8 cellular contexts compared by ENCODE assay signal in genomic region chr2:196242131-196242620, GRCh38.
DNase-seq lines count a peak whose midpoint lies in the region; ATAC-seq and TF ChIP-seq lines count a peak whose summit lies in the region.

No MANE protein-coding gene starts in this region.

- no peaks in the 10 kb centered on the region for H3K9me3 Mint-ChIP-seq in endothelial cell (ENCODE audit: unreplicated experiment)

- H3K27ac ChIP-seq in testis (no peak overlapping the region), brain microvascular endothelial cell (no peak overlapping the region)

- in situ Hi-C loops in brain microvascular endothelial cell (cut with HindIII; ENCODE audit: low pct_ligation_motif_present, low sequenced_read_pairs), result no loop called here

- ATAC-seq in GM18861 (IDR thresholded peaks at IDR 0.05; ENCODE audit: unreplicated experiment) (peak; percentile 84), HG02678 (IDR thresholded peaks at IDR 0.05; ENCODE audit: unreplicated experiment) (peak; percentile 80)
- ATAC-seq in stimulated activated naive CD8-positive, alpha-beta T cell treated with anti-CD3 and anti-CD28 coated beads, Interleukin-15, Interleukin-2, amounts not matched to agents 100 U/mL and 50 U/mL, for 24 hours, result peak; percentile 85

- H3K4me1 Mint-ChIP-seq in endothelial cell (ENCODE audit: unreplicated experiment), result peaks cover 35% of the 10 kb centered on the region

- H3K27me3 Mint-ChIP-seq in endothelial cell (ENCODE audit: unreplicated experiment), result peaks cover 2% of the 10 kb centered on the region

- H3K9me3 ChIP-seq in testis, result no peaks in the 10 kb centered on the region

- no peak for TF ChIP-seq POLR2A in testis (IDR thresholded peaks at IDR 0.05)

- DNase-seq in NOMO-1 (lab: John Stamatoyannopoulos, UW; ENCODE audit: unreplicated experiment in 2 of 2) (peak; percentile 87 to 100), endothelial cell (ENCODE audit: low spot score) (no peak), testis (no peak), brain microvascular endothelial cell (no peak)
- DNase-seq in stimulated activated naive CD8-positive, alpha-beta T cell treated with anti-CD3 and anti-CD28 coated beads, Interleukin-15, Interleukin-2, amounts not matched to agents 100 U/mL and 50 U/mL, for 24 hours, result no peak
- DNase-seq in stimulated activated CD4-positive, alpha-beta T cell treated with anti-CD3 and anti-CD28 coated beads, Interleukin-4, amount 100 ng/mL, for 4 hours, result no peak

- 81 to 87% methylated on average over 7 of the region's 7 CpGs for WGBS in testis, 2 donors

- no peaks in the 10 kb centered on the region for H3K4me1 ChIP-seq in testis

- H3K27ac Mint-ChIP-seq in endothelial cell (ENCODE audit: unreplicated experiment), result peak overlapping the region; percentile 77

- no peak overlapping the region for H3K4me3 ChIP-seq in testis
- H3K4me3 ChIP-seq in brain microvascular endothelial cell (ENCODE audit: low read depth, low read length), result no peak overlapping the region

- H3K36me3 Mint-ChIP-seq in endothelial cell (ENCODE audit: low read depth, unreplicated experiment), result peaks cover 41% of the 10 kb centered on the region

- intact Hi-C loops in testis (cut with DNase I; ENCODE audit: low total_unique reads), result no loop called here

- H3K27me3 ChIP-seq in testis, result no peaks in the 10 kb centered on the region
- no peaks in the 10 kb centered on the region for H3K27me3 ChIP-seq in brain microvascular endothelial cell (replicated peaks)

- H3K36me3 ChIP-seq in testis (ENCODE audit: low read depth, missing control alignments) (no peaks in the 10 kb centered on the region), brain microvascular endothelial cell (replicated peaks) (no peaks in the 10 kb centered on the region)

- H3K4me3 Mint-ChIP-seq in endothelial cell (ENCODE audit: unreplicated experiment), result no peak overlapping the region

- TF ChIP-seq CTCF in endothelial cell (IDR thresholded peaks at IDR 0.05; ENCODE audit: unreplicated experiment), result no peak
- TF ChIP-seq CTCF in testis (IDR thresholded peaks at IDR 0.05), result no peak
- TF ChIP-seq CTCF in brain microvascular endothelial cell (IDR thresholded peaks at IDR 0.05; ENCODE audit: low read depth, low read length, missing control alignments), result no peak

Comparison
In these comparisons a context has a peak if more than half of its experiments do, and no peak if none do; other contexts are left out.
1. DNase-seq: peak in NOMO-1 (2 of 2); none in endothelial cell (single experiment), stimulated activated naive CD8-positive, alpha-beta T cell treated with anti-CD3 and anti-CD28 coated beads, Interleukin-15, Interleukin-2, amounts not matched to agents 100 U/mL and 50 U/mL, for 24 hours (single experiment), testis (single experiment), stimulated activated CD4-positive, alpha-beta T cell treated with anti-CD3 and anti-CD28 coated beads, Interleukin-4, amount 100 ng/mL, for 4 hours (0 of 2) and brain microvascular endothelial cell (single experiment).
2. Peak in every context shown above with its lines, with median percentiles within 50 percentile points of each other: ATAC-seq.